In the genomic region with DNA sequence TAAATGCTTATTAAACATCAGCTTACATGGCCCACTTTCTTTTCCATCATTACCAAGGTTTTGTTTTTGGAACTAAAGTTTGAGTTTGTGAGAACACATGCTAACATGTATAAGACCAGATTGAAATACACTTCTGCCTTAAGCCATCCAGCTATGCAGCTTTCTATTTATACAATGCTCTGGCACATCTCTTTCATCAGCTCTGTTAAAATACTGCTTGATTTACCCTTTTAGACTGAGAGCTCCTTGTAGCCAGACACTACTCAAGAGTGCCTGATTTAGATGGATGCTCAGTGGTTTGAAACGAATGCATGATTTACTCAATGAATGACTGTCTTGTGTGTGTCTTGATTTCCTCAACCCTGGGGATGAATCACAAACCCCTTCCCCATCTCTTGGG, we compare ENCODE assay signal across 5 cellular contexts.
"Had no signal": no experiment of that assay in that cellular context is flagged by ENCODE, and none has a peak within 500 bp of the region (broad histone marks: within the 10 kb centered on the region; RNA-seq: fewer than 3 reads in every experiment).

No MANE protein-coding gene starts in this region.

- H3K36me3 Mint-ChIP-seq: IgD-negative memory B cell had no signal

- H3K27ac ChIP-seq: HL-60 had no signal

- H3K27me3 Mint-ChIP-seq: IgD-negative memory B cell had no signal

- H3K4me1 Mint-ChIP-seq: IgD-negative memory B cell had no signal

- H3K4me3 Mint-ChIP-seq: IgD-negative memory B cell had no signal

- DNase-seq: IMR-90 had no signal

- H3K4me3 ChIP-seq: K562 had no signal

- H3K27ac Mint-ChIP-seq: IgD-negative memory B cell had no signal

- ATAC-seq: HepG2, K562 had no signal
